Comparison of ENCODE assay signal across 15 cellular contexts in the genomic region with DNA sequence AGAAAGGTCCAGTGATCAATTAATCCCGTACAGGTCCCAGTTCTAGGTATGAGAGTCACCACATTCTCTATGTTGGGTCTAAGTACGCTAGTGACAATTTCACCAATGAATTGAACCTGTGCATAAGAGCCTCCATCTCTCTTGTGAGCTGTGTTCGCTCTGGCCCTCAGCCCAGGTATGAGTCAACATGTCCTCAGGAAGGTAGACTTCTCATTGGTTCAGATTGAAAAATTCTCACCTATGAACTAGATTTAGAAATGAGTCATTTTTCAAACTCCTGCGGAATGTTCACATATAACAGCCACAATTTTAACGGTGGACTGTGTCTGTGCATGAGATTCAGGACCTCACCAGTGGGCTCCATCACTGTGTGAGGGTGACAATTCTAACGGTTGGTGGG. TPM values are rescaled to one million over a fixed set of nuclear protein-coding genes. Genes with fewer than 3 reads are reported as not detected.
A peak's percentile ranks its signal among the peaks of the same experiment; 100 is the strongest.
DNase-seq lines count a peak whose midpoint lies in the region; TF ChIP-seq lines count a peak whose summit lies in the region.
"Had no signal": no experiment of that assay in that cellular context is flagged by ENCODE, and none has a peak within 500 bp of the region (broad histone marks: within the 10 kb centered on the region; RNA-seq: fewer than 3 reads in every experiment).

No MANE protein-coding gene starts in this region.

- intact Hi-C loops in activated CD4-positive, alpha-beta memory T cell treated with anti-CD3 and anti-CD28 coated beads for 36 hours (cut with micrococcal nuclease), result no loop called here

- H3K27ac ChIP-seq in trophoblast cell (ENCODE audit: low read depth, low read length) (no peak overlapping the region), caudate nucleus (ENCODE audit: low read depth, low read length) (no peak overlapping the region), SJCRH30 (no peak overlapping the region)
- H3K27ac ChIP-seq: psoas muscle, uterus had no signal

- H4K8ac ChIP-seq in trophoblast cell (ENCODE audit: low read depth, low read length), result no peak overlapping the region

- no peak overlapping the region for H2AK5ac ChIP-seq in trophoblast cell (ENCODE audit: low read length)

- H2BK5ac ChIP-seq in trophoblast cell (ENCODE audit: low read depth, low read length, poor library complexity), result no peak overlapping the region

- no peaks in the 10 kb centered on the region for H3K27me3 ChIP-seq in trophoblast cell (ENCODE audit: insufficient read depth, low read length)
- no peaks in the 10 kb centered on the region for H3K27me3 ChIP-seq in SJCRH30
- H3K27me3 ChIP-seq: uterus had no signal

- peaks cover 8% of the 10 kb centered on the region for H3K79me2 ChIP-seq in trophoblast cell (ENCODE audit: control insufficient read depth, insufficient read depth, low read length, poor library complexity)

- H3K9ac ChIP-seq in trophoblast cell (ENCODE audit: low read length), result no peak overlapping the region

- H3K27me3 Mint-ChIP-seq in activated CD4-positive, alpha-beta memory T cell treated with anti-CD3 and anti-CD28 coated beads for 36 hours, result no peaks in the 10 kb centered on the region
- H3K27me3 Mint-ChIP-seq in activated CD4-positive, alpha-beta memory T cell treated with anti-CD3 and anti-CD28 coated beads, Interleukin-2, amount 10 ng/mL, durations not matched to agents 7 days and 5 days, result no peaks in the 10 kb centered on the region
- peaks cover 6% of the 10 kb centered on the region for H3K27me3 Mint-ChIP-seq in endothelial cell (ENCODE audit: unreplicated experiment)

- WGBS in trophoblast cell (ENCODE audit: extremely low coverage, insufficient coverage, insufficient read length), result no CpG with 5 or more reads among the region's 6 CpGs

- peak; percentile 30 for DNase-seq in activated CD4-positive, alpha-beta memory T cell treated with anti-CD3 and anti-CD28 coated beads for 36 hours
- no peak for DNase-seq in activated CD4-positive, alpha-beta memory T cell treated with anti-CD3 and anti-CD28 coated beads, Interleukin-2, amount 10 ng/mL, durations not matched to agents 7 days and 5 days
- DNase-seq in M059J (ENCODE audit: low read depth) (peak; percentile 59), endothelial cell (ENCODE audit: low spot score) (no peak), trophoblast cell (peak in 1 of 2 donors; percentile 61), caudate nucleus (lab: John Stamatoyannopoulos, UW) (no peak), iPS-NIHi11 (ENCODE audit: low spot score) (no peak), SJCRH30 (no peak)
- DNase-seq: activated CD4-positive, alpha-beta T cell treated with anti-CD3 and anti-CD28 coated beads for 48 hours; activated T-cell treated with anti-CD3 and anti-CD28 coated beads, Interleukin-2, amount 50 U/mL, for 4 hours; NCI-H1092; NCI-H446; psoas muscle; stimulated activated naive CD8-positive, alpha-beta T cell treated with anti-CD3 and anti-CD28 coated beads, Interleukin-15, Interleukin-2, amounts not matched to agents 100 U/mL and 50 U/mL, for 24 hours; uterus had no signal

- H3K4me1 Mint-ChIP-seq in activated CD4-positive, alpha-beta memory T cell treated with anti-CD3 and anti-CD28 coated beads for 36 hours (ENCODE audit: low read depth), result peaks cover 33% of the 10 kb centered on the region
- H3K4me1 Mint-ChIP-seq in activated CD4-positive, alpha-beta memory T cell treated with anti-CD3 and anti-CD28 coated beads, Interleukin-2, amount 10 ng/mL, durations not matched to agents 7 days and 5 days, result peaks cover 16% of the 10 kb centered on the region
- peaks cover 6% of the 10 kb centered on the region for H3K4me1 Mint-ChIP-seq in endothelial cell (ENCODE audit: unreplicated experiment)

- POLR2A ChIA-PET in activated CD4-positive, alpha-beta memory T cell treated with anti-CD3 and anti-CD28 coated beads for 36 hours (lab: Charles Lee), result no interaction called here
- POLR2A ChIA-PET in activated CD4-positive, alpha-beta memory T cell treated with anti-CD3 and anti-CD28 coated beads, Interleukin-2, amount 10 ng/mL, durations not matched to agents 7 days and 5 days (lab: Charles Lee), result interaction anchor here (1.1 kb wide), 1 partner anchor 13 kb away, joined by 4 read pairs; the partner anchor contains the start of gene ZNF43

- CTCF ChIA-PET in activated CD4-positive, alpha-beta memory T cell treated with anti-CD3 and anti-CD28 coated beads for 36 hours (lab: Charles Lee), result no interaction called here
- CTCF ChIA-PET in activated CD4-positive, alpha-beta memory T cell treated with anti-CD3 and anti-CD28 coated beads, Interleukin-2, amount 10 ng/mL, durations not matched to agents 7 days and 5 days (lab: Charles Lee), result no interaction called here

- peak overlapping the region; percentile 40 for H3K4ac ChIP-seq in trophoblast cell (ENCODE audit: low read depth, low read length)

- H3K14ac ChIP-seq in trophoblast cell (ENCODE audit: low read length), result no peak overlapping the region

- no peak overlapping the region for H3K4me2 ChIP-seq in trophoblast cell (ENCODE audit: low read length)

- H2BK120ac ChIP-seq in trophoblast cell (ENCODE audit: insufficient read depth, low read length, poor library complexity), result no peak overlapping the region

- H4K91ac ChIP-seq in trophoblast cell (ENCODE audit: low read depth, low read length), result no peak overlapping the region

- H3K9me3 Mint-ChIP-seq in activated CD4-positive, alpha-beta memory T cell treated with anti-CD3 and anti-CD28 coated beads for 36 hours, result no peaks in the 10 kb centered on the region
- H3K9me3 Mint-ChIP-seq in activated CD4-positive, alpha-beta memory T cell treated with anti-CD3 and anti-CD28 coated beads, Interleukin-2, amount 10 ng/mL, durations not matched to agents 7 days and 5 days, result peaks cover 32% of the 10 kb centered on the region
- peaks cover 5% of the 10 kb centered on the region for H3K9me3 Mint-ChIP-seq in endothelial cell (ENCODE audit: unreplicated experiment)
- H3K9me3 Mint-ChIP-seq: activated T-cell treated with anti-CD3 and anti-CD28 coated beads, Interleukin-2, amount 50 U/mL, for 4 hours had no signal

- peaks cover 6% of the 10 kb centered on the region for H3K79me1 ChIP-seq in trophoblast cell (ENCODE audit: low read length)

- no peak overlapping the region for H3K23ac ChIP-seq in trophoblast cell (ENCODE audit: low read length)

- no peak for TF ChIP-seq CTCF in endothelial cell (IDR thresholded peaks at IDR 0.05; ENCODE audit: unreplicated experiment)

- H3K4me1 ChIP-seq in trophoblast cell (ENCODE audit: control insufficient read depth in 1 of 2, insufficient read depth in 2 of 2, low read length in 2 of 2), result peaks cover 2 to 9% of the 10 kb centered on the region in 2 experiments
- no peaks in the 10 kb centered on the region for H3K4me1 ChIP-seq in SJCRH30
- H3K4me1 ChIP-seq: psoas muscle had no signal

- H3K9me3 ChIP-seq in trophoblast cell (ENCODE audit: insufficient read depth, low read depth, low read length), result no peaks in the 10 kb centered on the region
- H3K9me3 ChIP-seq in SJCRH30 (replicated peaks), result peaks cover 17% of the 10 kb centered on the region
- H3K9me3 ChIP-seq: psoas muscle, uterus had no signal

- no peak overlapping the region for H4K12ac ChIP-seq in trophoblast cell (ENCODE audit: low read depth, low read length)

- H3K18ac ChIP-seq in trophoblast cell (ENCODE audit: low read length), result no peak overlapping the region

- H3K4me3 ChIP-seq in trophoblast cell (ENCODE audit: low read depth, low read length) (no peak overlapping the region), SJCRH30 (no peak overlapping the region)
- H3K4me3 ChIP-seq: psoas muscle, uterus had no signal

- no peak overlapping the region for H3K4me3 Mint-ChIP-seq in activated CD4-positive, alpha-beta memory T cell treated with anti-CD3 and anti-CD28 coated beads for 36 hours
- H3K4me3 Mint-ChIP-seq in activated CD4-positive, alpha-beta memory T cell treated with anti-CD3 and anti-CD28 coated beads, Interleukin-2, amount 10 ng/mL, durations not matched to agents 7 days and 5 days, result no peak overlapping the region
- H3K4me3 Mint-ChIP-seq in endothelial cell (ENCODE audit: unreplicated experiment), result peak overlapping the region; percentile 21
- H3K4me3 Mint-ChIP-seq: activated T-cell treated with anti-CD3 and anti-CD28 coated beads, Interleukin-2, amount 50 U/mL, for 4 hours had no signal

- peak overlapping the region; percentile 45 for H3K27ac Mint-ChIP-seq in activated CD4-positive, alpha-beta memory T cell treated with anti-CD3 and anti-CD28 coated beads for 36 hours
- H3K27ac Mint-ChIP-seq in activated CD4-positive, alpha-beta memory T cell treated with anti-CD3 and anti-CD28 coated beads, Interleukin-2, amount 10 ng/mL, durations not matched to agents 7 days and 5 days, result no peak overlapping the region
- no peak overlapping the region for H3K27ac Mint-ChIP-seq in endothelial cell (ENCODE audit: unreplicated experiment)

- peaks cover 49% of the 10 kb centered on the region for H3K36me3 Mint-ChIP-seq in activated CD4-positive, alpha-beta memory T cell treated with anti-CD3 and anti-CD28 coated beads for 36 hours
- peaks cover 73% of the 10 kb centered on the region for H3K36me3 Mint-ChIP-seq in activated CD4-positive, alpha-beta memory T cell treated with anti-CD3 and anti-CD28 coated beads, Interleukin-2, amount 10 ng/mL, durations not matched to agents 7 days and 5 days (ENCODE audit: low read depth)
- peaks cover 43% of the 10 kb centered on the region for H3K36me3 Mint-ChIP-seq in endothelial cell (ENCODE audit: low read depth, unreplicated experiment)

- no peak overlapping the region for H2BK12ac ChIP-seq in trophoblast cell (ENCODE audit: low read length)

- H2AFZ ChIP-seq in trophoblast cell (ENCODE audit: insufficient read depth, low read length, poor library complexity), result no peak overlapping the region

- peaks cover 35 to 50% of the 10 kb centered on the region in 2 experiments for H3K36me3 ChIP-seq in trophoblast cell (ENCODE audit: control insufficient read depth in 1 of 2, insufficient read depth in 2 of 2, low read length in 2 of 2)
- peaks cover 72% of the 10 kb centered on the region for H3K36me3 ChIP-seq in SJCRH30
- H3K36me3 ChIP-seq: uterus had no signal

RNA-seq across cellular contexts. Expression of gene ZNF43, which starts 12.7 kb away (rescaled TPM):
- total RNA-seq in activated CD4-positive, alpha-beta memory T cell treated with anti-CD3 and anti-CD28 coated beads for 36 hours, result 10 to 100 TPM; 25.2 to 25.3 TPM
- 10 to 100 TPM; 21.3 to 22.9 TPM for total RNA-seq in activated CD4-positive, alpha-beta memory T cell treated with anti-CD3 and anti-CD28 coated beads, Interleukin-2, amount 10 ng/mL, durations not matched to agents 7 days and 5 days
- 3.7 and 8.7 TPM in 2 replicates for total RNA-seq in M059J (2014; rRNA removed; shearing (Covaris generic))
- 35.5 TPM for total RNA-seq in endothelial cell (ENCODE audit: unreplicated experiment)
- 17.1 and 17.8 TPM in 2 replicates for polyA plus RNA-seq in trophoblast cell (2013)
- 38.5 and 40.8 TPM in 2 replicates for total RNA-seq in SJCRH30 (2014; rRNA removed; shearing (Covaris generic))

Comparison
In these comparisons a context has a peak if more than half of its experiments do, and no peak if none do; other contexts are left out.
1. DNase-seq: peak in activated CD4-positive, alpha-beta memory T cell treated with anti-CD3 and anti-CD28 coated beads for 36 hours (single experiment) and M059J (single experiment); none in activated CD4-positive, alpha-beta memory T cell treated with anti-CD3 and anti-CD28 coated beads, Interleukin-2, amount 10 ng/mL, durations not matched to agents 7 days and 5 days (single experiment), endothelial cell (single experiment), caudate nucleus (0 of 61), iPS-NIHi11 (single experiment) and SJCRH30 (0 of 2).